Comparison of ENCODE assay signal across 8 cellular contexts in genomic region chr19:46661735-46662592, GRCh38. TPM values are rescaled to one million over a fixed set of nuclear protein-coding genes. Genes with fewer than 3 reads are reported as not detected.
DNase-seq lines count a peak whose midpoint lies in the region; ATAC-seq and TF ChIP-seq lines count a peak whose summit lies in the region.

No MANE protein-coding gene starts in this region.

- peak overlapping the region; percentile 48 for H3K4me3 ChIP-seq in MG63
- H3K4me3 ChIP-seq in RWPE2 (ENCODE audit: severe bottlenecking): peak overlapping the region; percentile 19
- H3K4me3 ChIP-seq in neural cell (ENCODE audit: low read length): peak overlapping the region; percentile 63

- no peaks in the 10 kb centered on the region for H4K20me1 ChIP-seq in neural cell (ENCODE audit: insufficient read depth)

- ATAC-seq in RWPE2 (ENCODE audit: low read depth) (peak; percentile 69), HG03521 (IDR thresholded peaks at IDR 0.05; ENCODE audit: unreplicated experiment) (no peak)
- ATAC-seq in stimulated activated naive CD8-positive, alpha-beta T cell treated with anti-CD3 and anti-CD28 coated beads, Interleukin-15, Interleukin-2, amounts not matched to agents 100 U/mL and 50 U/mL, for 24 hours: peak; percentile 60

- no peaks in the 10 kb centered on the region for H3F3A ChIP-seq in neural cell (ENCODE audit: insufficient read depth, low read length, poor library complexity, severe bottlenecking)

- TF ChIP-seq CTCF in RWPE2 (IDR thresholded peaks at IDR 0.05; ENCODE audit: poor library complexity, severe bottlenecking) (peak; percentile 98), neural cell (IDR thresholded peaks at IDR 0.05; ENCODE audit: poor library complexity, severe bottlenecking) (peak; percentile 99)

- H3K4me2 ChIP-seq in neural cell (ENCODE audit: low read length): peak overlapping the region; percentile 75

- peak overlapping the region; percentile 83 for H3K9ac ChIP-seq in neural cell (ENCODE audit: low read length)

- no peaks in the 10 kb centered on the region for H3K36me3 ChIP-seq in MG63
- H3K36me3 ChIP-seq in RWPE2 (ENCODE audit: low read depth): no peaks in the 10 kb centered on the region
- no peaks in the 10 kb centered on the region for H3K36me3 ChIP-seq in neural cell (ENCODE audit: insufficient read depth, low read length)

- in situ Hi-C loops in G401 (cut with HindIII; ENCODE audit: low sequenced_read_pairs): no loop called here

- no peaks in the 10 kb centered on the region for H3K9me2 ChIP-seq in neural cell (ENCODE audit: insufficient read depth, low read length)

- peak; percentile 99 for TF ChIP-seq RAD21 in neural cell (conservative IDR thresholded peaks at IDR 0.05)

- peaks cover 21% of the 10 kb centered on the region for H3K79me2 ChIP-seq in neural cell (replicated peaks; ENCODE audit: insufficient read depth, low read length)

- H3K9me3 ChIP-seq in MG63 (no peaks in the 10 kb centered on the region), RWPE2 (ENCODE audit: severe bottlenecking) (no peaks in the 10 kb centered on the region), neural cell (ENCODE audit: low read length) (no peaks in the 10 kb centered on the region)

- DNase-seq in G401 (ENCODE audit: low spot score) (peak; percentile 94), MG63 (peak; percentile 85), RWPE2 (ENCODE audit: low spot score) (peak; percentile 78), activated gamma-delta T cell (lab: John Stamatoyannopoulos, UW) (peak; percentile 31), fibroblast of the conjunctiva (ENCODE audit: low read depth) (peak; percentile 82)
- peak; percentile 79 for DNase-seq in stimulated activated naive CD8-positive, alpha-beta T cell treated with anti-CD3 and anti-CD28 coated beads, Interleukin-15, Interleukin-2, amounts not matched to agents 100 U/mL and 50 U/mL, for 24 hours

- H3K27me3 ChIP-seq in MG63 (peaks cover 11% of the 10 kb centered on the region; the same call in 1 of the 2 replicates), RWPE2 (ENCODE audit: insufficient read depth, poor library complexity, severe bottlenecking) (peaks cover 24% of the 10 kb centered on the region), neural cell (ENCODE audit: insufficient read depth, low read depth, low read length) (no peaks in the 10 kb centered on the region)

- peak overlapping the region; percentile 57 for H2AFZ ChIP-seq in neural cell (ENCODE audit: low read depth, low read length)

- H3K4me1 ChIP-seq in RWPE2 (ENCODE audit: insufficient read depth, poor library complexity, severe bottlenecking): no peaks in the 10 kb centered on the region

- no peak overlapping the region for H3K27ac ChIP-seq in RWPE2 (ENCODE audit: poor library complexity, severe bottlenecking)
- peak overlapping the region; percentile 98 for H3K27ac ChIP-seq in neural cell (ENCODE audit: low read length)

- no peak for TF ChIP-seq EP300 in neural cell (conservative IDR thresholded peaks at IDR 0.05; ENCODE audit: poor library complexity, severe bottlenecking)

TF ChIP-seq in neural cell, 6 proteins besides CTCF, POLR2A, EP300 and RAD21:
- TF ChIP-seq EZH2 (IDR thresholded peaks at IDR 0.05; ENCODE audit: borderline replicate concordance, insufficient read depth, low read length, poor library complexity, severe bottlenecking) (no peak), TAF1 (IDR thresholded peaks at IDR 0.05; ENCODE audit: low read depth) (peak; percentile 74), SMC3 (conservative IDR thresholded peaks at IDR 0.05; ENCODE audit: poor library complexity) (peak; percentile 98), POLR2AphosphoS5 (IDR thresholded peaks at IDR 0.05) (peak; percentile 64), MXI1 (conservative IDR thresholded peaks at IDR 0.05; ENCODE audit: poor library complexity, severe bottlenecking) (no peak)
- TF ChIP-seq, protein P1, sequence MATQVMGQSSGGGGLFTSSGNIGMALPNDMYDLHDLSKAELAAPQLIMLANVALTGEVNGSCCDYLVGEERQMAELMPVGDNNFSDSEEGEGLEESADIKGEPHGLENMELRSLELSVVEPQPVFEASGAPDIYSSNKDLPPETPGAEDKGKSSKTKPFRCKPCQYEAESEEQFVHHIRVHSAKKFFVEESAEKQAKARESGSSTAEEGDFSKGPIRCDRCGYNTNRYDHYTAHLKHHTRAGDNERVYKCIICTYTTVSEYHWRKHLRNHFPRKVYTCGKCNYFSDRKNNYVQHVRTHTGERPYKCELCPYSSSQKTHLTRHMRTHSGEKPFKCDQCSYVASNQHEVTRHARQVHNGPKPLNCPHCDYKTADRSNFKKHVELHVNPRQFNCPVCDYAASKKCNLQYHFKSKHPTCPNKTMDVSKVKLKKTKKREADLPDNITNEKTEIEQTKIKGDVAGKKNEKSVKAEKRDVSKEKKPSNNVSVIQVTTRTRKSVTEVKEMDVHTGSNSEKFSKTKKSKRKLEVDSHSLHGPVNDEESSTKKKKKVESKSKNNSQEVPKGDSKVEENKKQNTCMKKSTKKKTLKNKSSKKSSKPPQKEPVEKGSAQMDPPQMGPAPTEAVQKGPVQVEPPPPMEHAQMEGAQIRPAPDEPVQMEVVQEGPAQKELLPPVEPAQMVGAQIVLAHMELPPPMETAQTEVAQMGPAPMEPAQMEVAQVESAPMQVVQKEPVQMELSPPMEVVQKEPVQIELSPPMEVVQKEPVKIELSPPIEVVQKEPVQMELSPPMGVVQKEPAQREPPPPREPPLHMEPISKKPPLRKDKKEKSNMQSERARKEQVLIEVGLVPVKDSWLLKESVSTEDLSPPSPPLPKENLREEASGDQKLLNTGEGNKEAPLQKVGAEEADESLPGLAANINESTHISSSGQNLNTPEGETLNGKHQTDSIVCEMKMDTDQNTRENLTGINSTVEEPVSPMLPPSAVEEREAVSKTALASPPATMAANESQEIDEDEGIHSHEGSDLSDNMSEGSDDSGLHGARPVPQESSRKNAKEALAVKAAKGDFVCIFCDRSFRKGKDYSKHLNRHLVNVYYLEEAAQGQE (IDR thresholded peaks at IDR 0.05; ENCODE audit: borderline replicate concordance): peak; percentile 82

RNA-seq across cellular contexts. Expression of gene DACT3, which starts 1.0 kb away (rescaled TPM):
- total RNA-seq in G401 (2014; rRNA removed; shearing (Covaris generic)): 12.0 and 16.3 TPM in 2 replicates
- 1.5 and 1.7 TPM in 2 replicates for total RNA-seq in MG63 (2014; rRNA removed; shearing (Covaris generic); ENCODE audit: low replicate concordance)
- 29.3 and 32.5 TPM in 2 replicates for polyA plus RNA-seq in neural cell
- polyA minus RNA-seq in neural cell: 29.4 and 40.2 TPM in 2 replicates

RNA-seq across cellular contexts. Expression of gene GNG8, which starts 26.0 kb away (rescaled TPM):
- not detected in 2 replicates for total RNA-seq in G401 (2014; rRNA removed; shearing (Covaris generic))
- total RNA-seq in MG63 (2014; rRNA removed; shearing (Covaris generic); ENCODE audit: low replicate concordance): not detected in 2 replicates
- polyA plus RNA-seq in neural cell: not detected in 2 replicates
- polyA minus RNA-seq in neural cell: not detected in 2 replicates

RNA-seq across cellular contexts. Expression of gene PTGIR, which starts 37.1 kb away (rescaled TPM):
- total RNA-seq in G401 (2014; rRNA removed; shearing (Covaris generic)): 1.7 and 16.2 TPM in 2 replicates
- total RNA-seq in MG63 (2014; rRNA removed; shearing (Covaris generic); ENCODE audit: low replicate concordance): not detected in 2 replicates
- not detected in 2 replicates for polyA plus RNA-seq in neural cell
- not detected in 2 replicates for polyA minus RNA-seq in neural cell

RNA-seq across cellular contexts. Expression of gene PRKD2, which starts 55.0 kb away (rescaled TPM):
- total RNA-seq in G401 (2014; rRNA removed; shearing (Covaris generic)): 14.6 and 19.9 TPM in 2 replicates
- 8.6 and 20.4 TPM in 2 replicates for total RNA-seq in MG63 (2014; rRNA removed; shearing (Covaris generic); ENCODE audit: low replicate concordance)
- polyA plus RNA-seq in neural cell: 8.0 and 15.9 TPM in 2 replicates
- 3.2 and 5.8 TPM in 2 replicates for polyA minus RNA-seq in neural cell

Comparison
In these comparisons a context has a peak if more than half of its experiments do, and no peak if none do; other contexts are left out.
1. DNase-seq: peak in every context shown above with its lines; median percentile 94 in G401; 85 in MG63; 82 in fibroblast of the conjunctiva; 79 in stimulated activated naive CD8-positive, alpha-beta T cell treated with anti-CD3 and anti-CD28 coated beads, Interleukin-15, Interleukin-2, amounts not matched to agents 100 U/mL and 50 U/mL, for 24 hours; 78 in RWPE2; 31 in activated gamma-delta T cell.